In genomic region chr2:38020359-38021069, GRCh38 we compare ENCODE assay signal across 1 cellular context. TPM values are rescaled to one million over a fixed set of nuclear protein-coding genes. Genes with fewer than 3 reads are reported as not detected.
"Had no signal": no experiment of that assay in that cellular context is flagged by ENCODE, and none has a peak within 500 bp of the region (broad histone marks: within the 10 kb centered on the region; RNA-seq: fewer than 3 reads in every experiment).

No MANE protein-coding gene starts in this region.

RNA-seq across cellular contexts. Expression of gene CYP1B1, which starts 55.4 kb away (rescaled TPM):
- total RNA-seq: G401 had no signal
